ENCODE assay signal across 8 cellular contexts in genomic region chr2:47521666-47522285, GRCh38. TPM values are rescaled to one million over a fixed set of nuclear protein-coding genes. Genes with fewer than 3 reads are reported as not detected.
A peak's percentile ranks its signal among the peaks of the same experiment; 100 is the strongest.
DNase-seq lines count a peak whose midpoint lies in the region; FAIRE-seq and TF ChIP-seq lines count a peak whose summit lies in the region.

No MANE protein-coding gene starts in this region.

- H3K27me3 ChIP-seq in endothelial cell of umbilical vein (ENCODE audit: control insufficient read depth in 2 of 2, insufficient read depth in 2 of 2, low read length in 2 of 2) (no peaks in the 10 kb centered on the region), stomach (peaks cover 0 to 37% (median 14%) of the 10 kb centered on the region in 3 donors)

- BruUV-seq in OCI-LY7 (replicated peaks; lab: Mats Ljungman, UMichigan) (no TSS peak), endothelial cell of umbilical vein (replicated peaks; lab: Mats Ljungman, UMichigan) (no TSS peak)

- H3K9me3 ChIP-seq in OCI-LY7 (ENCODE audit: low read length) (0 out of 2 replicates have a peak, but pooled peaks cover 5% of the 10 kb centered on the region), endothelial cell of umbilical vein (replicated peaks; ENCODE audit: control insufficient read depth, insufficient read depth, low read length) (no peaks in the 10 kb centered on the region), stomach (no peaks in the 10 kb centered on the region)

- FAIRE-seq in endothelial cell of umbilical vein (lab: Jason Lieb, UNC) = no peak

- no peak for TF ChIP-seq POLR2A in endothelial cell of umbilical vein (IDR thresholded peaks at IDR 0.05; ENCODE audit: low read depth, low read length)
- no peak for TF ChIP-seq POLR2A in stomach (IDR thresholded peaks at IDR 0.05)

- H3K4me3 ChIP-seq in OCI-LY7 (ENCODE audit: low read depth, low read length, poor library complexity, severe bottlenecking) = peak overlapping the region; percentile 77
- H3K4me3 ChIP-seq in endothelial cell of umbilical vein (replicated peaks in 1 of 3; ENCODE audit: insufficient read depth in 1 of 3, low read depth in 1 of 3, low read length in 3 of 3) = no peak overlapping the region
- peak overlapping the region; percentile 38 to 60 (median 52) for H3K4me3 ChIP-seq in stomach

- no peaks in the 10 kb centered on the region for H3K9me1 ChIP-seq in endothelial cell of umbilical vein (replicated peaks; ENCODE audit: control insufficient read depth, extremely low read depth, insufficient read depth, low read length)

- peak; percentile 20 for DNase-seq in NCI-H2196 (lab: John Stamatoyannopoulos, UW; ENCODE audit: unreplicated experiment)
- no peak for DNase-seq in NCI-H2196 treated with DMSO at 0.1 percent for 48 hours (lab: John Stamatoyannopoulos, UW; ENCODE audit: unreplicated experiment)
- peak; percentile 76 for DNase-seq in OCI-LY7 (ENCODE audit: low spot score)
- no peak for DNase-seq in endothelial cell of umbilical vein (ENCODE audit: low read depth, low spot score)
- DNase-seq in stomach = no peak
- DNase-seq in activated CD4-positive, CD25-positive, alpha-beta regulatory T cell (lab: John Stamatoyannopoulos, UW) = no peak
- no peak for DNase-seq in DMS153 treated with DMSO at 0.1 percent for 48 hours (lab: John Stamatoyannopoulos, UW; ENCODE audit: unreplicated experiment)
- no peak for DNase-seq in NCI-H1048 (lab: John Stamatoyannopoulos, UW)

- 17 to 36% (median 23%) methylated on average over 7 to 22 of the region's 22 CpGs for WGBS in stomach, 5 donors

- CTCF ChIA-PET in OCI-LY7 (lab: Charles Lee; ENCODE audit: unreplicated experiment) (interaction anchor here (0.5 to 0.8 kb wide), 2 partner anchors 137 to 587 kb away, joined by 3 read pairs; no protein-coding TSS in a partner anchor), endothelial cell of umbilical vein (lab: Charles Lee) (interaction anchor here (1.2 to 3.0 kb wide), 5 partner anchors 12 to 246 kb away, joined by 3 to 14 read pairs (median 7); no protein-coding TSS in a partner anchor)

- no peak for TF ChIP-seq EP300 in stomach (IDR thresholded peaks at IDR 0.05)

- H2AFZ ChIP-seq in OCI-LY7 (ENCODE audit: low read length) (peak overlapping the region; percentile 52; the same call in 1 of the 2 replicates), endothelial cell of umbilical vein (ENCODE audit: low read depth, low read length) (peak overlapping the region; percentile 80)

- H3K9me2 ChIP-seq in OCI-LY7 (ENCODE audit: insufficient read depth, low read length) = no peaks in the 10 kb centered on the region

- TF ChIP-seq CTCF in OCI-LY7 (conservative IDR thresholded peaks at IDR 0.05; ENCODE audit: low read length) (no peak), endothelial cell of umbilical vein (IDR thresholded peaks at IDR 0.05; ENCODE audit: extremely low read depth in 1 of 2, insufficient read depth in 1 of 2, low read depth in 1 of 2, low read length in 2 of 2) (no peak), stomach (IDR thresholded peaks at IDR 0.05) (no peak)

- H3K36me3 ChIP-seq in OCI-LY7 (ENCODE audit: insufficient read depth, low read length) (peaks cover 18% of the 10 kb centered on the region), endothelial cell of umbilical vein (ENCODE audit: control insufficient read depth in 2 of 2, extremely low read depth in 1 of 2, insufficient read depth in 2 of 2, low read length in 2 of 2) (no peaks in the 10 kb centered on the region), stomach (no peaks in the 10 kb centered on the region)

- H3K4me1 ChIP-seq in OCI-LY7 (ENCODE audit: insufficient read depth, low read length, poor library complexity, severe bottlenecking) (peaks cover 60% of the 10 kb centered on the region), endothelial cell of umbilical vein (ENCODE audit: control insufficient read depth, extremely low read depth, insufficient read depth, low read length) (peaks cover 3% of the 10 kb centered on the region), stomach (peaks cover 12 to 18% (median 17%) of the 10 kb centered on the region in 4 donors)

- H3K9ac ChIP-seq in endothelial cell of umbilical vein (replicated peaks; ENCODE audit: extremely low read depth, insufficient read depth, low read length) = no peak overlapping the region

- dilution Hi-C loops in endothelial cell of umbilical vein (cut with MboI; ENCODE audit: extremely low pct_ligation_motif_present, low sequenced_read_pairs) = no loop called here

- peaks cover 51% of the 10 kb centered on the region for H3K79me2 ChIP-seq in OCI-LY7 (ENCODE audit: insufficient read depth, low read depth, low read length)
- no peaks in the 10 kb centered on the region for H3K79me2 ChIP-seq in endothelial cell of umbilical vein (ENCODE audit: control insufficient read depth, insufficient read depth, low read length)

- H3K27ac ChIP-seq in OCI-LY7 (ENCODE audit: low read depth, low read length, poor library complexity, severe bottlenecking) = peak overlapping the region; percentile 96
- no peak overlapping the region for H3K27ac ChIP-seq in endothelial cell of umbilical vein (ENCODE audit: insufficient read depth, low read depth, low read length)
- no peak overlapping the region for H3K27ac ChIP-seq in stomach

- POLR2A ChIA-PET in OCI-LY7 (lab: Charles Lee) (interaction anchor here (0.8 to 2.2 kb wide), 14 partner anchors 10 to 261 kb away, joined by 3 to 10 read pairs (median 4); partner anchors contain the start of gene MSH6), endothelial cell of umbilical vein (lab: Charles Lee) (no interaction called here)

- H3K4me2 ChIP-seq in OCI-LY7 (ENCODE audit: low read length) (peak overlapping the region; percentile 98), endothelial cell of umbilical vein (ENCODE audit: insufficient read depth, low read length) (peak overlapping the region; percentile 32)

- intact Hi-C loops in OCI-LY7 (cut with micrococcal nuclease; ENCODE audit: unreplicated experiment) = loop anchor here (1.0 to 5.0 kb wide), 10 partner anchors 18 to 383 kb away; partner anchors contain the start of genes MSH2 and MSH6
- intact Hi-C loops in endothelial cell of umbilical vein (cut with micrococcal nuclease) = loop anchor here (5.0 kb wide), 1 partner anchor 246 kb away; no protein-coding TSS in a partner anchor
- intact Hi-C loops in stomach (cut with DNase I; ENCODE audit: low total_unique reads) = no loop called here

- H4K20me1 ChIP-seq in OCI-LY7 (ENCODE audit: insufficient read depth, low read length) (no peaks in the 10 kb centered on the region), endothelial cell of umbilical vein (replicated peaks; ENCODE audit: control insufficient read depth, extremely low read depth, insufficient read depth, low read length) (no peaks in the 10 kb centered on the region)

TF ChIP-seq in endothelial cell of umbilical vein, 7 proteins besides CTCF, POLR2A, EP300 and RAD21:
- TF ChIP-seq MAX (IDR thresholded peaks at IDR 0.05; ENCODE audit: insufficient read depth, insufficient read length) (no peak), EZH2 (IDR thresholded peaks at IDR 0.05; ENCODE audit: borderline replicate concordance, low read depth, low read length, severe bottlenecking) (peak; percentile 12)
TF ChIP-seq in endothelial cell of umbilical vein: peak in this region for 1.

RNA-seq across cellular contexts. Expression of gene KCNK12, which starts 49.0 kb away (rescaled TPM):
- 2.1 and 3.8 TPM in 2 replicates for total RNA-seq in OCI-LY7 (2014; rRNA removed; shearing (Covaris generic))
- total RNA-seq in OCI-LY7 (2022) (3.6 and 4.1 TPM in 2 replicates), endothelial cell of umbilical vein (not detected in 2 replicates), stomach (1 to 10 TPM in 1 of 5 donors, not detected in 4; 3.5 TPM)
- polyA plus RNA-seq in endothelial cell of umbilical vein (0.05 TPM in 1 of 2 replicates, not detected in the other), stomach (under 1 TPM in 2 of 3 donors, not detected in 1; 0.06 to 0.10 TPM)
- not detected in 2 replicates for polyA plus RNA-seq in endothelial cell of umbilical vein (2011; cell fraction: cytosol; rRNA removed)
- polyA plus RNA-seq in endothelial cell of umbilical vein (2011; cell fraction: nucleus; rRNA removed) = not detected in 2 replicates
- polyA plus RNA-seq in endothelial cell of umbilical vein (2012) = 0.03 and 0.04 TPM in 2 replicates
- not detected in 2 replicates for polyA minus RNA-seq in endothelial cell of umbilical vein
- polyA minus RNA-seq in endothelial cell of umbilical vein (2011; cell fraction: cytosol; rRNA and poly(A)+ RNA removed) = not detected
- not detected in 2 replicates for polyA minus RNA-seq in endothelial cell of umbilical vein (2011; cell fraction: nucleus; rRNA and poly(A)+ RNA removed)

Comparison
In these comparisons a context has a peak if more than half of its experiments do, and no peak if none do; other contexts are left out.
1. DNase-seq: peak in NCI-H2196 (single experiment) and OCI-LY7 (single experiment); none in NCI-H2196 treated with DMSO at 0.1 percent for 48 hours (single experiment), endothelial cell of umbilical vein (single experiment), stomach (single experiment), activated CD4-positive, CD25-positive, alpha-beta regulatory T cell (0 of 4), DMS153 treated with DMSO at 0.1 percent for 48 hours (single experiment) and NCI-H1048 (single experiment).
2. H3K4me3 ChIP-seq: peak in OCI-LY7 (single experiment) and stomach (4 of 4); none in endothelial cell of umbilical vein (0 of 3).